ENCODE assay signal across 1 cellular context in the genomic region with DNA sequence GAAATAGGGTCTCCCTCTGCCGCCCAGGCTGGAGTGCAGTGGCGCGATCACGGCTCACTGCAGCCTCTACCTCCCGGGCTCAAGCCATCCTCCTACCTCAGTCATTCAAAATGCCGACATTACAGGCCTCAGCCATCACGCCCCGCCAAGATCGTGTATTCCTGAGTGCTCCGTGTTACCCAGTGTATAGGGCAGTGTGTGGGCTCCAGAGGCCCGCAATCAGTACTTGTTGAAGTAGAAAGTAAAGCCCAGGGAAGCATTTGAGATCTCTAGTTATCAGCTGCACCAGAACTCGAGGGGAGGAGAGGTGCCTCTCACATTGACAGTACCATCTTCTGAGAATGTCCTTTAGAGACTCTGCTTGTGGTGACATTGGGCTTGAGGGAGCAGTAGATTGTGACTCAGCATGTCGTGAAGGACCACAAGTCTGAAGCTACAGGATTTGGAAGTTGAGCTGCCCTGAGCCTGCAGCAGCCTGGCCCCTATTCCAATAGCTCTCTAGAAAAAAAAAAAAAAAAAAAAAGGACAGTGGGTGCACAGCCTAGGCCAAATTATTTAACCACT.
TF ChIP-seq lines count a peak whose summit lies in the region.

No MANE protein-coding gene starts in this region.

TF ChIP-seq in IMR-90, 13 proteins besides CTCF, POLR2A, EP300 and RAD21:
- TF ChIP-seq, protein P1, sequence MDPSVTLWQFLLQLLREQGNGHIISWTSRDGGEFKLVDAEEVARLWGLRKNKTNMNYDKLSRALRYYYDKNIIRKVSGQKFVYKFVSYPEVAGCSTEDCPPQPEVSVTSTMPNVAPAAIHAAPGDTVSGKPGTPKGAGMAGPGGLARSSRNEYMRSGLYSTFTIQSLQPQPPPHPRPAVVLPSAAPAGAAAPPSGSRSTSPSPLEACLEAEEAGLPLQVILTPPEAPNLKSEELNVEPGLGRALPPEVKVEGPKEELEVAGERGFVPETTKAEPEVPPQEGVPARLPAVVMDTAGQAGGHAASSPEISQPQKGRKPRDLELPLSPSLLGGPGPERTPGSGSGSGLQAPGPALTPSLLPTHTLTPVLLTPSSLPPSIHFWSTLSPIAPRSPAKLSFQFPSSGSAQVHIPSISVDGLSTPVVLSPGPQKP (IDR thresholded peaks at IDR 0.05; ENCODE audit: borderline replicate concordance, low read depth, low read length), result no peak
- no peak for TF ChIP-seq MAZ (IDR thresholded peaks at IDR 0.05; ENCODE audit: borderline replicate concordance, low read depth, low read length)
- no peak for TF ChIP-seq BHLHE40 (IDR thresholded peaks at IDR 0.05; ENCODE audit: low read depth, low read length)
- no peak for TF ChIP-seq MAFK (IDR thresholded peaks at IDR 0.05; ENCODE audit: low read depth, low read length)
- TF ChIP-seq CHD1 (IDR thresholded peaks at IDR 0.05; ENCODE audit: low read depth, low read length), result no peak
- TF ChIP-seq RFX5 (IDR thresholded peaks at IDR 0.05; ENCODE audit: low read depth, low read length), result no peak
- no peak for TF ChIP-seq SMC3 (IDR thresholded peaks at IDR 0.05; ENCODE audit: low read depth, low read length)
- no peak for TF ChIP-seq RCOR1 (IDR thresholded peaks at IDR 0.05; ENCODE audit: insufficient replicate concordance, low read length)
